ENCODE assay signal across 30 cellular contexts in the genomic region with DNA sequence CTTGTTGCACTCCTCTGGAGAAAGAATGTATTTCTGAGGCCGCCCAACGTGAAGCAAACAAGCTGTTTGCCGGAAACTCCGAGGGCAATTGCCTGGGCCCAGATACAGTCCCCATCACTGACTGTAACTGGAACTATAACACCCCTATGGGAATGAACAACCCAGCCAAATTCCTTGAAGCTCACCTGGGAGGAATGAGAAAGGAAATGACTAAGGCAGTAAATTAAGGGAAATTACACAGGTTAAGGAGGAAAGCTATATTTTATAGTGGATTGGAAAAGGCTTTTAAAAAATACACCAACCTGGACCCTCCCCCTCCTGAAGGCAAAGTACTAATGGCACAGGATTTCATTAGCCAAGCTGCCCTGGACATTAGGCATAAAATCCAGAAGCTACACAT.
"Had no signal": no experiment of that assay in that cellular context is flagged by ENCODE, and none has a peak within 500 bp of the region (broad histone marks: within the 10 kb centered on the region; RNA-seq: fewer than 3 reads in every experiment).

No MANE protein-coding gene starts in this region.

- H3K4me1 ChIP-seq: gastroesophageal sphincter had no signal

- FAIRE-seq: astrocyte, colon had no signal

- DNase-seq: activated B cell treated with CpG ODN at 0.5 μM for 24 hours; activated CD4-positive, alpha-beta T cell treated with anti-CD3 and anti-CD28 coated beads for 48 hours; activated CD4-positive, alpha-beta T cell treated with anti-CD3 and anti-CD28 coated beads, Interleukin-2, amount 50 U/mL, for 1 hour; activated CD4-positive, alpha-beta T cell treated with anti-CD3 and anti-CD28 coated beads, Interleukin-2, amount 50 U/mL, for 48 hours; activated CD8-positive, alpha-beta memory T cell treated with anti-CD3 and anti-CD28 coated beads for 24 hours; activated CD8-positive, alpha-beta T cell treated with anti-CD3 and anti-CD28 coated beads for 36 hours; activated effector memory CD4-positive, alpha-beta T cell treated with Interleukin-2 at 50 U/mL for 16 hours; activated gamma-delta T cell treated with Interleukin-2 at 50 U/mL for 16 hours; activated naive CD4-positive, alpha-beta T cell treated with anti-CD3 and anti-CD28 coated beads, Interleukin-2, amount 50 U/mL, for 16 hours; activated naive CD4-positive, alpha-beta T cell treated with Interleukin-2 at 50 U/mL for 16 hours; activated T-cell treated with anti-CD3 and anti-CD28 coated beads, Interleukin-2, amount 50 U/mL, for 4 hours; amniotic stem cell; anterior cingulate cortex; brain microvascular endothelial cell; caudate nucleus; cortex of kidney; dermis blood vessel endothelial cell; effector CD4-positive, alpha-beta T cell; effector memory CD8-positive, alpha-beta T cell; foreskin melanocyte; heart right ventricle; T-helper 17 cell; T1000; WERI-Rb-1 had no signal

- H3K4me3 ChIP-seq: gastroesophageal sphincter, heart right ventricle had no signal

- ATAC-seq: activated CD4-positive, CD25-positive, alpha-beta regulatory T cell treated with anti-CD3 and anti-CD28 coated beads, Interleukin-2, amount 50 U/mL, for 24 hours; activated CD8-positive, alpha-beta T cell treated with anti-CD3 and anti-CD28 coated beads for 36 hours; activated T-cell treated with anti-CD3 and anti-CD28 coated beads, Interleukin-2, amount 50 U/mL, for 4 hours; activated T-helper 17 cell treated with anti-CD3 and anti-CD28 coated beads, Interleukin-2, amount 50 U/mL, for 72 hours; effector memory CD8-positive, alpha-beta T cell; esophagus mucosa; gastroesophageal sphincter; heart right ventricle; T-helper 17 cell had no signal

- H3K27me3 ChIP-seq: brain microvascular endothelial cell, gastroesophageal sphincter, heart right ventricle had no signal

- H3K27ac ChIP-seq: brain microvascular endothelial cell, gastroesophageal sphincter, heart right ventricle, WERI-Rb-1 had no signal

- H3K36me3 ChIP-seq: brain microvascular endothelial cell, WERI-Rb-1 had no signal

- H3K9me3 ChIP-seq: gastroesophageal sphincter, heart right ventricle had no signal
